17 cellular contexts compared by ENCODE assay signal in genomic region chr17:83085103-83085502, GRCh38. TPM values are rescaled to one million over a fixed set of nuclear protein-coding genes. Genes with fewer than 3 reads are reported as not detected.
DNase-seq lines count a peak whose midpoint lies in the region; ATAC-seq and TF ChIP-seq lines count a peak whose summit lies in the region.
"Had no signal": no experiment of that assay in that cellular context is flagged by ENCODE, and none has a peak within 500 bp of the region (broad histone marks: within the 10 kb centered on the region; RNA-seq: fewer than 3 reads in every experiment).

No MANE protein-coding gene starts in this region.

- POLR2A ChIA-PET in RWPE1 (lab: Yijun Ruan, JAX; ENCODE audit: low non-redundant PET) = no interaction called here

- ATAC-seq in stimulated activated effector memory CD8-positive, alpha-beta T cell treated with anti-CD3 and anti-CD28 coated beads, Interleukin-12 subunit alpha, Interleukin-12 subunit beta, amount 100 ng/mL, for 72 hours = no peak
- ATAC-seq in GM18498 (IDR thresholded peaks at IDR 0.05; ENCODE audit: unreplicated experiment) = no peak
- ATAC-seq: stimulated activated naive CD8-positive, alpha-beta T cell treated with anti-CD3 and anti-CD28 coated beads, Interleukin-15, amount 100 ng/mL, for 72 hours had no signal

- H3K27ac ChIP-seq in RWPE1 (peak overlapping the region; percentile 90), hepatocyte (peak overlapping the region; percentile 96), left ventricle myocardium inferior (replicated peaks) (no peak overlapping the region)

- 90% methylated on average over 20 of the region's 22 CpGs for WGBS in hepatocyte (ENCODE audit: low lambda C conversion rate, missing lambda C conversion rate)

- peaks cover 47% of the 10 kb centered on the region for H3K4me1 Mint-ChIP-seq in stimulated activated effector memory CD8-positive, alpha-beta T cell treated with anti-CD3 and anti-CD28 coated beads, Interleukin-12 subunit alpha, Interleukin-12 subunit beta, amount 100 ng/mL, for 72 hours

- CTCF ChIA-PET in RWPE1 (lab: Yijun Ruan, JAX) = no interaction called here

- H3K4me1 ChIP-seq in hepatocyte (ENCODE audit: insufficient read depth) (peaks cover 79% of the 10 kb centered on the region), left ventricle myocardium inferior (peaks cover 94% of the 10 kb centered on the region)

- H3K36me3 ChIP-seq in hepatocyte (replicated peaks; ENCODE audit: insufficient read depth, low read depth) (no peaks in the 10 kb centered on the region), left ventricle myocardium inferior (peaks cover 16% of the 10 kb centered on the region)

- peaks cover 87% of the 10 kb centered on the region for H3K79me2 ChIP-seq in hepatocyte

- H4K20me1 ChIP-seq in hepatocyte (ENCODE audit: insufficient read depth, poor library complexity, severe bottlenecking) = peaks cover 37% of the 10 kb centered on the region

- no peak overlapping the region for H2AFZ ChIP-seq in hepatocyte

- H3K9me3 ChIP-seq in hepatocyte (ENCODE audit: low read depth) (no peaks in the 10 kb centered on the region), left ventricle myocardium inferior (replicated peaks) (no peaks in the 10 kb centered on the region)
- H3K9me3 ChIP-seq: mucosa of descending colon had no signal

- peak; percentile 22 for DNase-seq in COLO668 (lab: John Stamatoyannopoulos, UW; ENCODE audit: unreplicated experiment)
- no peak for DNase-seq in RWPE1 (ENCODE audit: low spot score)
- DNase-seq in hepatocyte (ENCODE audit: low spot score) = no peak
- DNase-seq in stimulated activated effector memory CD8-positive, alpha-beta T cell treated with anti-CD3 and anti-CD28 coated beads, Interleukin-12 subunit alpha, Interleukin-12 subunit beta, amount 100 ng/mL, for 72 hours (ENCODE audit: low spot score in 2 of 2) = no peak
- DNase-seq in left ventricle myocardium inferior = no peak
- no peak for DNase-seq in NCI-H1436 (lab: John Stamatoyannopoulos, UW)
- DNase-seq in HuH-7.5 (ENCODE audit: low spot score) = no peak
- DNase-seq: activated effector memory CD4-positive, alpha-beta T cell treated with Interleukin-2 at 50 U/mL for 16 hours; amygdala; DND-41; glutamatergic neuron; NCI-H1694 treated with DMSO at 0.1 percent for 48 hours; posterior cingulate gyrus; stimulated activated CD4-positive, alpha-beta T cell treated with anti-CD3 and anti-CD28 coated beads, Interleukin-12 subunit alpha, Interleukin-12 subunit beta, amount 100 ng/mL, for 4 hours; stimulated activated naive CD8-positive, alpha-beta T cell treated with anti-CD3 and anti-CD28 coated beads, Interleukin-15, amount 100 ng/mL, for 72 hours had no signal

- peak overlapping the region; percentile 93 for H3K27ac Mint-ChIP-seq in stimulated activated effector memory CD8-positive, alpha-beta T cell treated with anti-CD3 and anti-CD28 coated beads, Interleukin-12 subunit alpha, Interleukin-12 subunit beta, amount 100 ng/mL, for 72 hours
- H3K27ac Mint-ChIP-seq: stimulated activated naive CD8-positive, alpha-beta T cell treated with anti-CD3 and anti-CD28 coated beads, Interleukin-15, amount 100 ng/mL, for 72 hours had no signal

- peak overlapping the region; percentile 83 for H3K4me3 Mint-ChIP-seq in stimulated activated effector memory CD8-positive, alpha-beta T cell treated with anti-CD3 and anti-CD28 coated beads, Interleukin-12 subunit alpha, Interleukin-12 subunit beta, amount 100 ng/mL, for 72 hours

- TF ChIP-seq CTCF in RWPE1 (conservative IDR thresholded peaks at IDR 0.05; ENCODE audit: low read depth) = no peak
- no peak for TF ChIP-seq CTCF in hepatocyte (IDR thresholded peaks at IDR 0.05; ENCODE audit: poor library complexity)
- TF ChIP-seq CTCF in left ventricle myocardium inferior (IDR thresholded peaks at IDR 0.05; ENCODE audit: borderline replicate concordance) = no peak

- H3K36me3 Mint-ChIP-seq in stimulated activated effector memory CD8-positive, alpha-beta T cell treated with anti-CD3 and anti-CD28 coated beads, Interleukin-12 subunit alpha, Interleukin-12 subunit beta, amount 100 ng/mL, for 72 hours = peaks cover 91% of the 10 kb centered on the region

- no peaks in the 10 kb centered on the region for H3K9me3 Mint-ChIP-seq in stimulated activated effector memory CD8-positive, alpha-beta T cell treated with anti-CD3 and anti-CD28 coated beads, Interleukin-12 subunit alpha, Interleukin-12 subunit beta, amount 100 ng/mL, for 72 hours
- H3K9me3 Mint-ChIP-seq: stimulated activated naive CD8-positive, alpha-beta T cell treated with anti-CD3 and anti-CD28 coated beads, Interleukin-15, amount 100 ng/mL, for 72 hours had no signal

- H3K27me3 ChIP-seq in hepatocyte (no peaks in the 10 kb centered on the region), left ventricle myocardium inferior (ENCODE audit: low read depth) (peaks cover 5% of the 10 kb centered on the region)

- H3K4me2 ChIP-seq in hepatocyte = peak overlapping the region; percentile 98

- no peak overlapping the region for H3K4me3 ChIP-seq in hepatocyte
- no peak overlapping the region for H3K4me3 ChIP-seq in left ventricle myocardium inferior
- H3K4me3 ChIP-seq: mucosa of descending colon had no signal

- H3K9me2 ChIP-seq in hepatocyte (replicated peaks; ENCODE audit: insufficient read depth) = no peaks in the 10 kb centered on the region

- intact Hi-C loops in left ventricle myocardium inferior (cut with micrococcal nuclease) = no loop called here

RNA-seq across cellular contexts. Expression of gene METRNL, which starts 5.7 kb away (rescaled TPM):
- total RNA-seq in hepatocyte (65.3 and 97.2 TPM in 2 replicates), left ventricle myocardium inferior (75.2 TPM)
- 151 and 164 TPM in 2 replicates for polyA plus RNA-seq in hepatocyte
